In the genomic region with DNA sequence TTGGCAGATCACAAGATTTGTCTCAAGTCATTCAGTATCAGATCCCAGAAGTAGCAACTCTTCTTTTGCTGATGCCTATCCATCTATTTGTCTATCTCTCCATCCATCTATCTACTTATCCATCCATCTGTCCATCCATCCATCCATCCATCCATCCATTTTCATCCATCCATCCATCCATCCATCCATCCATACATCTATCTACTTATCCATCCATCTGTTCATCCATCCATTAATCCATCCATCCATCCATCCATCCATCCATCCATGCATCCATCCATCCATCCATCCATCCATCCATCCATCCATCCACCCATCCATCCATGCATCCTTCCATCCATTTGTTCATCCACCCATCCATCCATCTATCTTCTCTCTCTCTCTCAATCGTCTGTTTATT, we compare ENCODE assay signal across 1 cellular context.
TF ChIP-seq lines count a peak whose summit lies in the region.

No MANE protein-coding gene starts in this region.

TF ChIP-seq in IMR-90, 13 proteins besides CTCF, POLR2A, EP300 and RAD21 (continued from another document):
- TF ChIP-seq, protein P1, sequence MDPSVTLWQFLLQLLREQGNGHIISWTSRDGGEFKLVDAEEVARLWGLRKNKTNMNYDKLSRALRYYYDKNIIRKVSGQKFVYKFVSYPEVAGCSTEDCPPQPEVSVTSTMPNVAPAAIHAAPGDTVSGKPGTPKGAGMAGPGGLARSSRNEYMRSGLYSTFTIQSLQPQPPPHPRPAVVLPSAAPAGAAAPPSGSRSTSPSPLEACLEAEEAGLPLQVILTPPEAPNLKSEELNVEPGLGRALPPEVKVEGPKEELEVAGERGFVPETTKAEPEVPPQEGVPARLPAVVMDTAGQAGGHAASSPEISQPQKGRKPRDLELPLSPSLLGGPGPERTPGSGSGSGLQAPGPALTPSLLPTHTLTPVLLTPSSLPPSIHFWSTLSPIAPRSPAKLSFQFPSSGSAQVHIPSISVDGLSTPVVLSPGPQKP (IDR thresholded peaks at IDR 0.05; ENCODE audit: borderline replicate concordance, low read depth, low read length): no peak
